In genomic region chr14:31229638-31230229, GRCh38 we compare ENCODE assay signal across 8 cellular contexts. TPM values are rescaled to one million over a fixed set of nuclear protein-coding genes. Genes with fewer than 3 reads are reported as not detected.
A peak's percentile ranks its signal among the peaks of the same experiment; 100 is the strongest.
DNase-seq lines count a peak whose midpoint lies in the region; ATAC-seq and TF ChIP-seq lines count a peak whose summit lies in the region.

No MANE protein-coding gene starts in this region.

- no peaks in the 10 kb centered on the region for H3K9me3 Mint-ChIP-seq in immature natural killer cell
- peaks cover 0 to 7% (median 0%) of the 10 kb centered on the region in 9 donors for H3K9me3 Mint-ChIP-seq in naive thymus-derived CD8-positive, alpha-beta T cell

- no peaks in the 10 kb centered on the region for H3K36me3 Mint-ChIP-seq in immature natural killer cell
- H3K36me3 Mint-ChIP-seq in naive thymus-derived CD8-positive, alpha-beta T cell = peaks cover 0 to under 1% (median 0%) of the 10 kb centered on the region in 3 donors

- no peaks in the 10 kb centered on the region for H3K9me3 ChIP-seq in Panc1 (ENCODE audit: control insufficient read depth, insufficient read depth, low read depth, low read length)

- H3K4me1 Mint-ChIP-seq in immature natural killer cell = no peaks in the 10 kb centered on the region
- peaks cover 0 to 7% (median 1%) of the 10 kb centered on the region in 4 donors for H3K4me1 Mint-ChIP-seq in naive thymus-derived CD8-positive, alpha-beta T cell

- H3K27me3 ChIP-seq in Panc1 (ENCODE audit: control insufficient read depth, insufficient read depth, low read length) = no peaks in the 10 kb centered on the region

- no peaks in the 10 kb centered on the region; the same call in 1 of the 2 replicates for H3K4me1 ChIP-seq in Panc1 (ENCODE audit: control insufficient read depth, insufficient read depth, low read length)

- POLR2A ChIA-PET in Panc1 (lab: Charles Lee) = no interaction called here
- POLR2A ChIA-PET in naive thymus-derived CD8-positive, alpha-beta T cell (lab: Charles Lee) = no interaction called here

- peak; percentile 99 for ATAC-seq in Panc1
- no peak for ATAC-seq in naive thymus-derived CD8-positive, alpha-beta T cell

- in situ Hi-C loops in Panc1 (cut with HindIII; ENCODE audit: low pct_unique_long_range_greater_than_20kb, low sequenced_read_pairs) = no loop called here

- no TSS peak for BruUV-seq in Panc1 (replicated peaks; lab: Mats Ljungman, UMichigan)

- H3K27ac ChIP-seq in Panc1 (ENCODE audit: low read length) = no peak overlapping the region

- H3K4me3 ChIP-seq in Panc1 (ENCODE audit: low read depth in 2 of 2, low read length in 2 of 2) = peak overlapping the region; percentile 18 to 34; a peak in 3 of 4 replicates
- no peak overlapping the region for H3K4me3 ChIP-seq in epithelial cell of proximal tubule (ENCODE audit: low read depth, low read length)

- intact Hi-C loops in Panc1 (cut with micrococcal nuclease; ENCODE audit: unreplicated experiment) = no loop called here

- no peak for TF ChIP-seq CTCF in Panc1 (IDR thresholded peaks at IDR 0.05)
- no peak for TF ChIP-seq CTCF in epithelial cell of proximal tubule (conservative IDR thresholded peaks at IDR 0.05; ENCODE audit: low read depth, low read length)

- H3K4me3 Mint-ChIP-seq in immature natural killer cell = no peak overlapping the region
- no peak overlapping the region for H3K4me3 Mint-ChIP-seq in naive thymus-derived CD8-positive, alpha-beta T cell

- CTCF ChIA-PET in Panc1 (lab: Charles Lee) = no interaction called here

- peaks cover 0 to 6% (median 4%) of the 10 kb centered on the region in 3 donors for H3K27me3 Mint-ChIP-seq in immature natural killer cell (ENCODE audit: low read depth in 3 of 3)
- peaks cover 0 to 7% (median 0%) of the 10 kb centered on the region in 5 donors for H3K27me3 Mint-ChIP-seq in naive thymus-derived CD8-positive, alpha-beta T cell

- DNase-seq in NCI-H82 (lab: John Stamatoyannopoulos, UW) = peak; percentile 6
- DNase-seq in NCI-H82 treated with DMSO at 0.1 percent for 48 hours (lab: John Stamatoyannopoulos, UW; ENCODE audit: unreplicated experiment) = no peak
- peak; percentile 95 for DNase-seq in Panc1 (ENCODE audit: low read depth, low spot score)
- DNase-seq in epithelial cell of proximal tubule (ENCODE audit: low read depth) = peak; percentile 99
- peak; percentile 58 for DNase-seq in myocyte (ENCODE audit: low read depth)
- DNase-seq in immature natural killer cell = no peak
- DNase-seq in naive thymus-derived CD8-positive, alpha-beta T cell = no peak
- DNase-seq in putamen (ENCODE audit: low spot score) = no peak

- no peak overlapping the region for H3K27ac Mint-ChIP-seq in immature natural killer cell
- H3K27ac Mint-ChIP-seq in naive thymus-derived CD8-positive, alpha-beta T cell = no peak overlapping the region

- no peaks in the 10 kb centered on the region for H3K36me3 ChIP-seq in Panc1 (ENCODE audit: control insufficient read depth, insufficient read depth, low read length)

RNA-seq across cellular contexts. Expression of gene HECTD1, which starts 22.1 kb away (rescaled TPM):
- 101 TPM for total RNA-seq in Panc1 (2021; ENCODE audit: unreplicated experiment)
- 47.7 TPM for polyA plus RNA-seq in Panc1 (2012; ENCODE audit: insufficient read length)
- total RNA-seq in epithelial cell of proximal tubule = 92.5 and 101 TPM in 2 replicates
- 182 and 221 TPM in 2 replicates for total RNA-seq in myocyte
- 44.6 TPM for polyA plus RNA-seq in myocyte (2012)
- polyA plus RNA-seq in immature natural killer cell = 10 to 100 TPM; 10.6 to 36.1 (median 22.2) TPM
- total RNA-seq in naive thymus-derived CD8-positive, alpha-beta T cell = 100 to 1,000 TPM; 160 to 166 TPM
- polyA plus RNA-seq in naive thymus-derived CD8-positive, alpha-beta T cell = 10 to 100 TPM; 20.1 to 30.8 (median 25.9) TPM

Comparison
In these comparisons a context has a peak if more than half of its experiments do, and no peak if none do; other contexts are left out.
1. DNase-seq: peak in NCI-H82 (single experiment), Panc1 (single experiment), epithelial cell of proximal tubule (single experiment) and myocyte (single experiment); none in NCI-H82 treated with DMSO at 0.1 percent for 48 hours (single experiment), immature natural killer cell (0 of 3), naive thymus-derived CD8-positive, alpha-beta T cell (0 of 10) and putamen (single experiment).